In genomic region chr12:92431146-92431545, GRCh38 we compare ENCODE assay signal across 11 cellular contexts.
DNase-seq lines count a peak whose midpoint lies in the region; ATAC-seq and TF ChIP-seq lines count a peak whose summit lies in the region.
"Had no signal": no experiment of that assay in that cellular context is flagged by ENCODE, and none has a peak within 500 bp of the region (broad histone marks: within the 10 kb centered on the region; RNA-seq: fewer than 3 reads in every experiment).

No MANE protein-coding gene starts in this region.

- BruUV-seq in Calu3 (replicated peaks; lab: Mats Ljungman, UMichigan), result no TSS peak

- peaks cover 4% of the 10 kb centered on the region for H3K9me3 ChIP-seq in OCI-LY3 (ENCODE audit: insufficient read depth, low read length)
- H3K9me3 ChIP-seq: left lung had no signal

- H3K27me3 ChIP-seq in H7 (ENCODE audit: control insufficient read depth, insufficient read depth, low read length) (no peaks in the 10 kb centered on the region), OCI-LY3 (ENCODE audit: low read depth, low read length) (no peaks in the 10 kb centered on the region)
- H3K27me3 ChIP-seq: left lung had no signal

- H3K9ac ChIP-seq in OCI-LY3 (ENCODE audit: low read length), result peak overlapping the region; percentile 57; the same call in 1 of the 2 replicates

- no peaks in the 10 kb centered on the region for H3K79me2 ChIP-seq in OCI-LY3 (ENCODE audit: low read length)

- no peaks in the 10 kb centered on the region for H3K27me3 Mint-ChIP-seq in activated CD4-positive, alpha-beta T cell treated with anti-CD3 and anti-CD28 coated beads for 36 hours
- H3K27me3 Mint-ChIP-seq in natural killer cell (ENCODE audit: low read depth in 2 of 2), result no peaks in the 10 kb centered on the region
- no peaks in the 10 kb centered on the region for H3K27me3 Mint-ChIP-seq in Calu3 (ENCODE audit: unreplicated experiment)

- H3K4me3 Mint-ChIP-seq in activated CD4-positive, alpha-beta T cell treated with anti-CD3 and anti-CD28 coated beads for 36 hours, result no peak overlapping the region
- H3K4me3 Mint-ChIP-seq in natural killer cell, result peak overlapping the region; percentile 41
- no peak overlapping the region for H3K4me3 Mint-ChIP-seq in Calu3 (ENCODE audit: low read depth, unreplicated experiment)

- no peak overlapping the region for H3K4me3 ChIP-seq in H7 (ENCODE audit: insufficient read depth, low read depth, low read length)
- H3K4me3 ChIP-seq in OCI-LY3 (ENCODE audit: low read length), result no peak overlapping the region
- H3K4me3 ChIP-seq: left lung had no signal

- H3K27ac ChIP-seq in OCI-LY3 (ENCODE audit: low read length), result peak overlapping the region; percentile 84; the same call in 1 of the 2 replicates
- H3K27ac ChIP-seq: left lung had no signal

- H3K36me3 ChIP-seq in H7 (replicated peaks; ENCODE audit: control insufficient read depth, insufficient read depth, low read length) (no peaks in the 10 kb centered on the region), OCI-LY3 (replicated peaks; ENCODE audit: low read depth, low read length) (peaks cover 8% of the 10 kb centered on the region)
- H3K36me3 ChIP-seq: left lung had no signal

- DNase-seq in activated CD4-positive, alpha-beta T cell treated with anti-CD3 and anti-CD28 coated beads for 36 hours, result peak; percentile 34
- DNase-seq in activated CD4-positive, alpha-beta T cell treated with anti-CD3 and anti-CD28 coated beads, Interleukin-2, amount 50 U/mL, for 1 hour, result no peak
- DNase-seq in H7 (peak; percentile 29), natural killer cell (peak; percentile 29), NCI-H1105 treated with DMSO at 0.1 percent for 48 hours (lab: John Stamatoyannopoulos, UW) (no peak), Calu3 (no peak), T-helper 9 cell (no peak)
- DNase-seq: NCI-H510A treated with DMSO at 0.1 percent for 48 hours had no signal

- peaks cover 54% of the 10 kb centered on the region for H3K4me1 ChIP-seq in OCI-LY3 (ENCODE audit: low read length)
- H3K4me1 ChIP-seq: left lung had no signal

- H3K27ac Mint-ChIP-seq in activated CD4-positive, alpha-beta T cell treated with anti-CD3 and anti-CD28 coated beads for 36 hours, result no peak overlapping the region
- H3K27ac Mint-ChIP-seq in natural killer cell, result no peak overlapping the region
- no peak overlapping the region for H3K27ac Mint-ChIP-seq in Calu3 (ENCODE audit: unreplicated experiment)

- CTCF ChIA-PET in activated CD4-positive, alpha-beta T cell treated with anti-CD3 and anti-CD28 coated beads for 36 hours (lab: Charles Lee), result interaction anchor here (0.5 to 0.9 kb wide), 3 partner anchors 140 to 1250 kb away, joined by 3 to 4 read pairs (median 3); no protein-coding TSS in a partner anchor
- CTCF ChIA-PET in Calu3 (lab: Charles Lee), result interaction anchor here (0.6 kb wide), 1 partner anchor 120 kb away, joined by 3 read pairs; no protein-coding TSS in a partner anchor

- no peaks in the 10 kb centered on the region for H4K20me1 ChIP-seq in OCI-LY3 (ENCODE audit: insufficient read depth, low read length)

- H3K9me3 Mint-ChIP-seq in activated CD4-positive, alpha-beta T cell treated with anti-CD3 and anti-CD28 coated beads for 36 hours (ENCODE audit: low read depth), result peaks cover 8% of the 10 kb centered on the region
- peaks cover 2 to 4% of the 10 kb centered on the region in 2 donors for H3K9me3 Mint-ChIP-seq in natural killer cell
- peaks cover under 1% of the 10 kb centered on the region for H3K9me3 Mint-ChIP-seq in Calu3 (ENCODE audit: low read depth, unreplicated experiment)

- H2AFZ ChIP-seq in OCI-LY3 (ENCODE audit: low read depth, low read length), result no peak overlapping the region

- POLR2A ChIA-PET in activated CD4-positive, alpha-beta T cell treated with anti-CD3 and anti-CD28 coated beads for 36 hours (lab: Charles Lee), result no interaction called here

- intact Hi-C loops in activated CD4-positive, alpha-beta T cell treated with anti-CD3 and anti-CD28 coated beads for 36 hours (cut with DNase I, micrococcal nuclease), result no loop called here
- intact Hi-C loops in natural killer cell (cut with micrococcal nuclease) (loop anchor here (1.0 kb wide), 1 partner anchor 139 kb away; no protein-coding TSS in a partner anchor), Calu3 (cut with micrococcal nuclease; ENCODE audit: unreplicated experiment) (no loop called here)

- peaks cover 3% of the 10 kb centered on the region for H3K36me3 Mint-ChIP-seq in activated CD4-positive, alpha-beta T cell treated with anti-CD3 and anti-CD28 coated beads for 36 hours (ENCODE audit: low read depth)
- no peaks in the 10 kb centered on the region for H3K36me3 Mint-ChIP-seq in natural killer cell
- H3K36me3 Mint-ChIP-seq in Calu3 (ENCODE audit: insufficient read depth, unreplicated experiment), result no peaks in the 10 kb centered on the region

- peak overlapping the region; percentile 56; the same call in 1 of the 2 replicates for H3K4me2 ChIP-seq in OCI-LY3 (ENCODE audit: low read length)

- ATAC-seq in activated CD4-positive, alpha-beta T cell treated with anti-CD3 and anti-CD28 coated beads for 36 hours, result no peak
- ATAC-seq in natural killer cell, result peak; percentile 67 to 95 (median 79)
- ATAC-seq: HCT116, left lung had no signal

- TF ChIP-seq CTCF in OCI-LY3 (IDR thresholded peaks at IDR 0.05; ENCODE audit: low read depth, low read length) (peak; percentile 27), natural killer cell (IDR thresholded peaks at IDR 0.05) (no peak), Calu3 (IDR thresholded peaks at IDR 0.05; ENCODE audit: unreplicated experiment) (no peak)

- H3K4me1 Mint-ChIP-seq in activated CD4-positive, alpha-beta T cell treated with anti-CD3 and anti-CD28 coated beads for 36 hours, result peaks cover 30% of the 10 kb centered on the region
- H3K4me1 Mint-ChIP-seq in natural killer cell (peaks cover 48 to 49% of the 10 kb centered on the region in 2 donors), Calu3 (ENCODE audit: low read depth, unreplicated experiment) (peaks cover 7% of the 10 kb centered on the region)

Comparison
In these comparisons a context has a peak if more than half of its experiments do, and no peak if none do; other contexts are left out.
1. DNase-seq: peak in activated CD4-positive, alpha-beta T cell treated with anti-CD3 and anti-CD28 coated beads for 36 hours (single experiment), H7 (single experiment) and natural killer cell (single experiment); none in activated CD4-positive, alpha-beta T cell treated with anti-CD3 and anti-CD28 coated beads, Interleukin-2, amount 50 U/mL, for 1 hour (single experiment), NCI-H1105 treated with DMSO at 0.1 percent for 48 hours (single experiment), Calu3 (single experiment) and T-helper 9 cell (single experiment).